In genomic region chr7:92625617-92626016, GRCh38 we compare ENCODE assay signal across 14 cellular contexts. TPM values are rescaled to one million over a fixed set of nuclear protein-coding genes. Genes with fewer than 3 reads are reported as not detected.
A peak's percentile ranks its signal among the peaks of the same experiment; 100 is the strongest.
DNase-seq lines count a peak whose midpoint lies in the region; FAIRE-seq and TF ChIP-seq lines count a peak whose summit lies in the region.
"Had no signal": no experiment of that assay in that cellular context is flagged by ENCODE, and none has a peak within 500 bp of the region (broad histone marks: within the 10 kb centered on the region; RNA-seq: fewer than 3 reads in every experiment).

No MANE protein-coding gene starts in this region.

- H3K9me3 ChIP-seq in CD4-positive, alpha-beta memory T cell (ENCODE audit: control insufficient read depth in 1 of 2, low read length in 2 of 2), result no peaks in the 10 kb centered on the region
- peaks cover 2% of the 10 kb centered on the region for H3K9me3 ChIP-seq in keratinocyte (ENCODE audit: control insufficient read depth, low read depth, low read length)
- H3K9me3 ChIP-seq: Caco-2, pancreas had no signal

- no peaks in the 10 kb centered on the region for H3K27me3 Mint-ChIP-seq in CD4-positive, alpha-beta memory T cell
- H3K27me3 Mint-ChIP-seq in activated CD4-positive, alpha-beta memory T cell treated with anti-CD3 and anti-CD28 coated beads, Interleukin-2, amount 10 ng/mL, durations not matched to agents 7 days and 5 days, result no peaks in the 10 kb centered on the region
- H3K27me3 Mint-ChIP-seq: stimulated activated memory B cell treated with anti-CD40 and anti-IgM and Interleukin-4, amounts not matched to agents 10 μg/mL and 1 μg/mL and 100 μg/mL, for 72 hours had no signal

- H3K36me3 ChIP-seq in CD4-positive, alpha-beta memory T cell (ENCODE audit: insufficient read depth, low read length), result no peaks in the 10 kb centered on the region
- peaks cover 5 to 27% of the 10 kb centered on the region in 2 experiments for H3K36me3 ChIP-seq in keratinocyte (ENCODE audit: control insufficient read depth in 2 of 2, extremely low read depth in 1 of 2, insufficient read depth in 2 of 2, low read length in 2 of 2)
- no peaks in the 10 kb centered on the region for H3K36me3 ChIP-seq in H7 (replicated peaks; ENCODE audit: control insufficient read depth, insufficient read depth, low read length)
- H3K36me3 ChIP-seq: pancreas had no signal

- dilution Hi-C loops in keratinocyte (cut with MboI; ENCODE audit: extremely low pct_ligation_motif_present, low sequenced_read_pairs), result no loop called here

- no peak overlapping the region for H3K4me3 Mint-ChIP-seq in CD4-positive, alpha-beta memory T cell
- peak overlapping the region; percentile 12 for H3K4me3 Mint-ChIP-seq in activated CD4-positive, alpha-beta memory T cell treated with anti-CD3 and anti-CD28 coated beads, Interleukin-2, amount 10 ng/mL, durations not matched to agents 7 days and 5 days
- H3K4me3 Mint-ChIP-seq: stimulated activated memory B cell treated with anti-CD40 and anti-IgM and Interleukin-4, amounts not matched to agents 10 μg/mL and 1 μg/mL and 100 μg/mL, for 72 hours; WTC11 had no signal

- peaks cover 0 to 11% (median 2%) of the 10 kb centered on the region in 8 donors for H3K9me3 Mint-ChIP-seq in CD4-positive, alpha-beta memory T cell
- H3K9me3 Mint-ChIP-seq in activated CD4-positive, alpha-beta memory T cell treated with anti-CD3 and anti-CD28 coated beads, Interleukin-2, amount 10 ng/mL, durations not matched to agents 7 days and 5 days, result peaks cover 25% of the 10 kb centered on the region
- H3K9me3 Mint-ChIP-seq: WTC11 had no signal

- POLR2A ChIA-PET in CD4-positive, alpha-beta memory T cell (lab: Charles Lee; ENCODE audit: partially characterized antibody), result interaction anchor here (2.5 kb wide), 1 partner anchor 207 kb away, joined by 9 read pairs; no protein-coding TSS in a partner anchor
- POLR2A ChIA-PET in activated CD4-positive, alpha-beta memory T cell treated with anti-CD3 and anti-CD28 coated beads, Interleukin-2, amount 10 ng/mL, durations not matched to agents 7 days and 5 days (lab: Charles Lee), result interaction anchor here (0.6 to 7.1 kb wide), 8 partner anchors 10 to 211 kb away, joined by 3 to 78 read pairs (median 6); partner anchors contain the start of gene CDK6

- H3K4me3 ChIP-seq in CD4-positive, alpha-beta memory T cell (ENCODE audit: low read length in 2 of 2), result no peak overlapping the region
- H3K4me3 ChIP-seq in keratinocyte (ENCODE audit: control insufficient read depth in 2 of 3, extremely low read depth in 1 of 3, insufficient read depth in 2 of 3, low read depth in 1 of 3, low read length in 3 of 3) (peak overlapping the region in 1 of 3 experiments; percentile 25), H7 (ENCODE audit: insufficient read depth, low read depth, low read length) (no peak overlapping the region)
- H3K4me3 ChIP-seq: pancreas had no signal

- peaks cover 20 to 33% of the 10 kb centered on the region in 2 donors for H3K36me3 Mint-ChIP-seq in CD4-positive, alpha-beta memory T cell
- peaks cover 83% of the 10 kb centered on the region for H3K36me3 Mint-ChIP-seq in activated CD4-positive, alpha-beta memory T cell treated with anti-CD3 and anti-CD28 coated beads, Interleukin-2, amount 10 ng/mL, durations not matched to agents 7 days and 5 days (ENCODE audit: low read depth)
- H3K36me3 Mint-ChIP-seq: WTC11 had no signal

- H3K4me1 Mint-ChIP-seq in CD4-positive, alpha-beta memory T cell, result peaks cover 29 to 56% (median 42%) of the 10 kb centered on the region in 4 donors
- H3K4me1 Mint-ChIP-seq in activated CD4-positive, alpha-beta memory T cell treated with anti-CD3 and anti-CD28 coated beads, Interleukin-2, amount 10 ng/mL, durations not matched to agents 7 days and 5 days, result peaks cover 88% of the 10 kb centered on the region

- no peak for TF ChIP-seq CTCF in keratinocyte (optimal IDR thresholded peaks at IDR 0.05 in 1 of 3, IDR thresholded peaks at IDR 0.05 in 1 of 3, conservative IDR thresholded peaks at IDR 0.05 in 1 of 3; ENCODE audit: extremely low read depth in 1 of 3, insufficient read depth in 2 of 3, low read length in 3 of 3)

- H4K20me1 ChIP-seq in keratinocyte (ENCODE audit: control insufficient read depth, extremely low read depth, insufficient read depth, low read length), result no peaks in the 10 kb centered on the region

- H3K9ac ChIP-seq in keratinocyte (ENCODE audit: control insufficient read depth, extremely low read depth, insufficient read depth, low read length), result no peak overlapping the region

- no peaks in the 10 kb centered on the region for H3K27me3 ChIP-seq in CD4-positive, alpha-beta memory T cell (ENCODE audit: insufficient read depth, low read length)
- no peaks in the 10 kb centered on the region for H3K27me3 ChIP-seq in keratinocyte (ENCODE audit: control insufficient read depth, extremely low read depth, insufficient read depth, low read length)
- no peaks in the 10 kb centered on the region for H3K27me3 ChIP-seq in H7 (ENCODE audit: control insufficient read depth, insufficient read depth, low read length)
- H3K27me3 ChIP-seq: pancreas had no signal

- H3K4me2 ChIP-seq in keratinocyte (ENCODE audit: control insufficient read depth, extremely low read depth, insufficient read depth, low read depth, low read length), result peak overlapping the region; percentile 44

- no peak overlapping the region for H2AFZ ChIP-seq in keratinocyte (ENCODE audit: control insufficient read depth, low read length)

- DNase-seq in CD4-positive, alpha-beta memory T cell, result no peak
- DNase-seq in HT-29 (ENCODE audit: low spot score) (peak; percentile 68), keratinocyte (ENCODE audit: low read depth, low spot score) (no peak), NCI-H1105 (lab: John Stamatoyannopoulos, UW) (no peak), anterior cingulate cortex (lab: John Stamatoyannopoulos, UW) (no peak), ureter (ENCODE audit: low spot score) (no peak), H7 (no peak)
- DNase-seq in activated CD4-positive, alpha-beta memory T cell treated with anti-CD3 and anti-CD28 coated beads, Interleukin-2, amount 10 ng/mL, durations not matched to agents 7 days and 5 days, result no peak
- DNase-seq: Caco-2; NCI-H2227 treated with DMSO at 0.1 percent for 48 hours; pancreas; stimulated activated CD4-positive, alpha-beta T cell treated with anti-CD3 and anti-CD28 coated beads, Interleukin-1b, Interleukin-23, amount 100 ng/mL, for 48 hours had no signal

- no peak for FAIRE-seq in keratinocyte (lab: Jason Lieb, UNC)
- FAIRE-seq: pancreas had no signal

- no peak overlapping the region for H3K27ac ChIP-seq in CD4-positive, alpha-beta memory T cell (ENCODE audit: low read depth, low read length)
- H3K27ac ChIP-seq in keratinocyte (ENCODE audit: control insufficient read depth, insufficient read depth, low read length), result peak overlapping the region; percentile 66
- H3K27ac ChIP-seq: pancreas had no signal

- H3K4me1 ChIP-seq in CD4-positive, alpha-beta memory T cell (ENCODE audit: insufficient read depth, low read length), result peaks cover 34% of the 10 kb centered on the region
- H3K4me1 ChIP-seq in keratinocyte (ENCODE audit: control insufficient read depth, extremely low read depth, insufficient read depth, low read length), result peaks cover 51% of the 10 kb centered on the region
- H3K4me1 ChIP-seq: Caco-2 had no signal

- no peaks in the 10 kb centered on the region for H3K9me1 ChIP-seq in keratinocyte (ENCODE audit: control insufficient read depth, extremely low read depth, insufficient read depth, low read length)

- peak overlapping the region in 5 of 7 donors; percentile 5 to 86 (median 30) for H3K27ac Mint-ChIP-seq in CD4-positive, alpha-beta memory T cell
- H3K27ac Mint-ChIP-seq in activated CD4-positive, alpha-beta memory T cell treated with anti-CD3 and anti-CD28 coated beads, Interleukin-2, amount 10 ng/mL, durations not matched to agents 7 days and 5 days, result peak overlapping the region; percentile 92
- H3K27ac Mint-ChIP-seq: WTC11 had no signal

- intact Hi-C loops in CD4-positive, alpha-beta memory T cell (cut with micrococcal nuclease), result no loop called here

- H3K79me2 ChIP-seq in keratinocyte (ENCODE audit: control insufficient read depth, insufficient read depth, low read length), result peaks cover 58% of the 10 kb centered on the region

- CTCF ChIA-PET in CD4-positive, alpha-beta memory T cell (lab: Charles Lee; ENCODE audit: partially characterized antibody), result interaction anchor here (1.0 kb wide), 1 partner anchor 238 kb away, joined by 4 read pairs; no protein-coding TSS in a partner anchor
- CTCF ChIA-PET in activated CD4-positive, alpha-beta memory T cell treated with anti-CD3 and anti-CD28 coated beads, Interleukin-2, amount 10 ng/mL, durations not matched to agents 7 days and 5 days (lab: Charles Lee), result interaction anchor here (1.9 to 2.0 kb wide), 2 partner anchors 58 to 207 kb away, joined by 4 to 7 read pairs; no protein-coding TSS in a partner anchor

RNA-seq across cellular contexts. Expression of gene FAM133B, which starts 35.4 kb away (rescaled TPM):
- 10 to 100 TPM; 37.1 to 43.7 TPM for total RNA-seq in CD4-positive, alpha-beta memory T cell
- polyA plus RNA-seq in CD4-positive, alpha-beta memory T cell, result 10 to 100 TPM; 13.2 to 23.6 TPM
- 10.0 and 13.6 TPM in 2 replicates for total RNA-seq in HT-29 (2014; rRNA removed; shearing (Covaris generic))
- total RNA-seq in activated CD4-positive, alpha-beta memory T cell treated with anti-CD3 and anti-CD28 coated beads, Interleukin-2, amount 10 ng/mL, durations not matched to agents 7 days and 5 days, result 10 to 100 TPM; 23.4 to 25.5 TPM
- 12.4 to 24.0 TPM (median 17.3 TPM) in 3 replicates for polyA plus RNA-seq in keratinocyte
- polyA plus RNA-seq in keratinocyte (2011; ENCODE audit: low read depth), result 108 TPM
- polyA plus RNA-seq in keratinocyte (2011; cell fraction: cytosol; rRNA removed), result 9.4 and 13.4 TPM in 2 replicates
- polyA plus RNA-seq in keratinocyte (2011; cell fraction: nucleus; rRNA removed), result 14.8 and 21.7 TPM in 2 replicates
- polyA plus RNA-seq in keratinocyte (2012; ENCODE audit: low replicate concordance), result 17.9 and 20.4 TPM in 2 replicates
- 1.3 to 11.4 TPM (median 3.8 TPM) in 3 replicates for polyA minus RNA-seq in keratinocyte
- polyA minus RNA-seq in keratinocyte (2011; cell fraction: cytosol; rRNA and poly(A)+ RNA removed), result 6.5 TPM
- polyA minus RNA-seq in keratinocyte (2011; cell fraction: nucleus; rRNA and poly(A)+ RNA removed), result 8.1 and 19.2 TPM in 2 replicates
- 32.5 TPM for total RNA-seq in ureter
- 20.1 and 27.0 TPM in 2 replicates for total RNA-seq in H7 (2014; rRNA removed; shearing (Covaris generic))
